Comparison of ENCODE assay signal across 12 cellular contexts in the genomic region with DNA sequence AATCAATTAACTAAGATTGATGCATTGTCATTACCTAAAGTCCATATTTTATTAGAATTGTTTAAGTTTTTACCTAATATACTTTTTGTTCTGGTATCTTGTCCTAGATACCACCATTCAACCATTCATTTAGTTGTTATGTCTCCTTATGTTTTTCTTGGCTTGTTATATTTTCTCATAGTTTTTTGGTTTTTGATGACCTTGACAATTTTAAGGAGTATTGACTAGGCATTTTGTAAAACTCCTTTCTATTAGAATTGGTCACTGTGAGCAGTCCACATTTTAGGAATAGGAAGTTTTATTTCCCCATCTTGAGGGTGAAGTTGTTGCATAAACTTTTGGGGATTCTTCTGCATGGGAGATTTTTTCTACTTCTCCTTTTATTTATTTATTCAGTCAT.
DNase-seq lines count a peak whose midpoint lies in the region; ATAC-seq, FAIRE-seq and TF ChIP-seq lines count a peak whose summit lies in the region.
"Had no signal": no experiment of that assay in that cellular context is flagged by ENCODE, and none has a peak within 500 bp of the region (broad histone marks: within the 10 kb centered on the region; RNA-seq: fewer than 3 reads in every experiment).

No MANE protein-coding gene starts in this region.

- H3K4me2 ChIP-seq in IMR-90 (ENCODE audit: low read depth, low read length) (no peak overlapping the region), endothelial cell of umbilical vein (ENCODE audit: insufficient read depth, low read length) (peak overlapping the region; percentile 22), smooth muscle cell (peak overlapping the region; percentile 1)

- H3K14ac ChIP-seq in IMR-90 (replicated peaks; ENCODE audit: low read depth, low read length): no peak overlapping the region

- no peak overlapping the region for H3K23ac ChIP-seq in IMR-90 (ENCODE audit: low read depth, low read length)

- no peak overlapping the region for H4K5ac ChIP-seq in IMR-90 (ENCODE audit: low read depth, low read length)

- CTCF ChIA-PET in IMR-90 (lab: Yijun Ruan, JAX) (interaction anchor here (0.6 kb wide), 1 partner anchor 96 kb away, joined by 4 read pairs; no protein-coding TSS in a partner anchor), endothelial cell of umbilical vein (lab: Charles Lee) (interaction anchor here (0.5 to 2.2 kb wide), 13 partner anchors 9 to 330 kb away, joined by 3 to 6 read pairs (median 3); no protein-coding TSS in a partner anchor)

- H3K4me1 ChIP-seq in ACC112 (ENCODE audit: control insufficient read depth, insufficient read depth, low read length, unreplicated experiment) (peaks cover 54% of the 10 kb centered on the region), IMR-90 (ENCODE audit: control insufficient read depth, insufficient read depth, low read length) (peaks cover 5% of the 10 kb centered on the region), endothelial cell of umbilical vein (ENCODE audit: control insufficient read depth, extremely low read depth, insufficient read depth, low read length) (peaks cover 43% of the 10 kb centered on the region), smooth muscle cell (ENCODE audit: low read depth) (peaks cover 14% of the 10 kb centered on the region)

- H3K36me3 ChIP-seq in ACC112 (ENCODE audit: insufficient read depth, low read length) (no peaks in the 10 kb centered on the region), IMR-90 (ENCODE audit: control insufficient read depth, insufficient read depth, low read length) (no peaks in the 10 kb centered on the region), endothelial cell of umbilical vein (ENCODE audit: control insufficient read depth in 2 of 2, extremely low read depth in 1 of 2, insufficient read depth in 2 of 2, low read length in 2 of 2) (no peaks in the 10 kb centered on the region), smooth muscle cell (ENCODE audit: low read depth) (no peaks in the 10 kb centered on the region)
- H3K36me3 ChIP-seq: BLaER1 treated with 17β-estradiol and CSF1 and Interleukin-3, amounts not matched to agents 10 nM and 100 nM had no signal

- H3K9me3 ChIP-seq in IMR-90 (ENCODE audit: control insufficient read depth, insufficient read depth, low read length) (no peaks in the 10 kb centered on the region), endothelial cell of umbilical vein (replicated peaks; ENCODE audit: control insufficient read depth, insufficient read depth, low read length) (no peaks in the 10 kb centered on the region), smooth muscle cell (replicated peaks; ENCODE audit: low read depth) (no peaks in the 10 kb centered on the region)
- H3K9me3 ChIP-seq: BLaER1 treated with 17β-estradiol and CSF1 and Interleukin-3, amounts not matched to agents 10 nM and 100 nM had no signal

- no peak overlapping the region for H3K4me3 ChIP-seq in ACC112 (ENCODE audit: low read depth, low read length)
- H3K4me3 ChIP-seq in IMR-90 (ENCODE audit: insufficient read depth, low read depth, low read length): no peak overlapping the region
- H3K4me3 ChIP-seq in endothelial cell of umbilical vein (replicated peaks in 1 of 3; ENCODE audit: insufficient read depth in 1 of 3, low read depth in 1 of 3, low read length in 3 of 3): no peak overlapping the region
- no peak overlapping the region for H3K4me3 ChIP-seq in smooth muscle cell
- H3K4me3 ChIP-seq: BLaER1 treated with 17β-estradiol and CSF1 and Interleukin-3, amounts not matched to agents 10 nM and 100 nM had no signal

- H4K8ac ChIP-seq in IMR-90 (ENCODE audit: low read depth in 2 of 2, low read length in 2 of 2): no peak overlapping the region

- no peak overlapping the region for H3K56ac ChIP-seq in IMR-90 (ENCODE audit: extremely low read depth, insufficient read depth, low read length)

- no peak overlapping the region for H4K91ac ChIP-seq in IMR-90 (ENCODE audit: insufficient read depth, low read depth, low read length)

- DNase-seq in IMR-90 (no peak), endothelial cell of umbilical vein (ENCODE audit: low read depth, low spot score) (no peak), smooth muscle cell (lab: John Stamatoyannopoulos, UW; ENCODE audit: unreplicated experiment) (no peak), amygdala (lab: John Stamatoyannopoulos, UW) (no peak), NCI-H446 treated with DMSO at 0.1 percent for 48 hours (lab: John Stamatoyannopoulos, UW) (no peak)
- DNase-seq: Calu3; CD4-positive, alpha-beta T cell; DMS 273 treated with DMSO at 0.1 percent for 48 hours; HCEC 1CT had no signal

- in situ Hi-C loops in IMR-90 (cut with MboI; ENCODE audit: low sequenced_read_pairs): no loop called here

- no peaks in the 10 kb centered on the region for H4K20me1 ChIP-seq in IMR-90 (ENCODE audit: insufficient read depth, low read length)
- H4K20me1 ChIP-seq in endothelial cell of umbilical vein (replicated peaks; ENCODE audit: control insufficient read depth, extremely low read depth, insufficient read depth, low read length): no peaks in the 10 kb centered on the region
- H4K20me1 ChIP-seq in smooth muscle cell (ENCODE audit: low read depth): no peaks in the 10 kb centered on the region
- H4K20me1 ChIP-seq: BLaER1 treated with 17β-estradiol and CSF1 and Interleukin-3, amounts not matched to agents 10 nM and 100 nM had no signal

- no peak for FAIRE-seq in endothelial cell of umbilical vein (lab: Jason Lieb, UNC)

- H2BK5ac ChIP-seq in IMR-90 (ENCODE audit: low read depth, low read length, poor library complexity, severe bottlenecking): no peak overlapping the region

- H3K79me1 ChIP-seq in IMR-90 (ENCODE audit: low read depth in 1 of 2, low read length in 2 of 2): no peaks in the 10 kb centered on the region

- TF ChIP-seq CTCF in IMR-90 (conservative IDR thresholded peaks at IDR 0.05; ENCODE audit: low read depth, low read length) (no peak), endothelial cell of umbilical vein (IDR thresholded peaks at IDR 0.05; ENCODE audit: extremely low read depth in 1 of 2, insufficient read depth in 1 of 2, low read depth in 1 of 2, low read length in 2 of 2) (no peak), smooth muscle cell (IDR thresholded peaks at IDR 0.05; ENCODE audit: borderline replicate concordance, insufficient read depth, poor library complexity, severe bottlenecking) (no peak)

- H3K9me1 ChIP-seq in IMR-90 (ENCODE audit: insufficient read depth, low read length): no peaks in the 10 kb centered on the region; the same call in 1 of the 2 replicates
- H3K9me1 ChIP-seq in endothelial cell of umbilical vein (replicated peaks; ENCODE audit: control insufficient read depth, extremely low read depth, insufficient read depth, low read length): no peaks in the 10 kb centered on the region

- H3K27ac ChIP-seq in ACC112 (ENCODE audit: low read depth, low read length) (peak overlapping the region; percentile 71), IMR-90 (ENCODE audit: insufficient read depth, low read length) (no peak overlapping the region), endothelial cell of umbilical vein (ENCODE audit: insufficient read depth, low read depth, low read length) (no peak overlapping the region), smooth muscle cell (ENCODE audit: low read depth) (peak overlapping the region; percentile 92)

- dilution Hi-C loops in IMR-90 (cut with HindIII; ENCODE audit: low sequenced_read_pairs, unreplicated experiment) (no loop called here), endothelial cell of umbilical vein (cut with MboI; ENCODE audit: extremely low pct_ligation_motif_present, low sequenced_read_pairs) (no loop called here)

- H3F3A ChIP-seq in smooth muscle cell (ENCODE audit: low read depth): peaks cover 15% of the 10 kb centered on the region

- no peak overlapping the region for H2AK9ac ChIP-seq in IMR-90 (replicated peaks; ENCODE audit: low read depth, low read length, poor library complexity)

- H3K27me3 ChIP-seq in ACC112 (ENCODE audit: insufficient read depth, low read length): no peaks in the 10 kb centered on the region
- H3K27me3 ChIP-seq in IMR-90 (ENCODE audit: control insufficient read depth, insufficient read depth, low read length): no peaks in the 10 kb centered on the region
- no peaks in the 10 kb centered on the region for H3K27me3 ChIP-seq in endothelial cell of umbilical vein (ENCODE audit: control insufficient read depth in 2 of 2, insufficient read depth in 2 of 2, low read length in 2 of 2)
- no peaks in the 10 kb centered on the region for H3K27me3 ChIP-seq in smooth muscle cell (ENCODE audit: low read depth)
- H3K27me3 ChIP-seq: BLaER1 treated with 17β-estradiol and CSF1 and Interleukin-3, amounts not matched to agents 10 nM and 100 nM had no signal

- no peak overlapping the region for H2BK20ac ChIP-seq in IMR-90 (ENCODE audit: low read depth, low read length)

- H3K18ac ChIP-seq in IMR-90 (ENCODE audit: low read depth, low read length): no peak overlapping the region

- TF ChIP-seq RAD21 in IMR-90 (IDR thresholded peaks at IDR 0.05; ENCODE audit: low read length): no peak

- H3K79me2 ChIP-seq in ACC112 (ENCODE audit: control insufficient read depth, insufficient read depth, low read length, unreplicated experiment): no peaks in the 10 kb centered on the region
- H3K79me2 ChIP-seq in endothelial cell of umbilical vein (ENCODE audit: control insufficient read depth, insufficient read depth, low read length): no peaks in the 10 kb centered on the region
- no peaks in the 10 kb centered on the region for H3K79me2 ChIP-seq in smooth muscle cell (ENCODE audit: low read depth)

- ATAC-seq in IMR-90 (ENCODE audit: low read depth) (no peak), GM19395 (IDR thresholded peaks at IDR 0.05; ENCODE audit: unreplicated experiment) (no peak)

- POLR2A ChIA-PET in IMR-90 (lab: Charles Lee; ENCODE audit: unreplicated experiment) (no interaction called here), endothelial cell of umbilical vein (lab: Charles Lee) (interaction anchor here (0.7 kb wide), 1 partner anchor 13 kb away, joined by 4 read pairs; no protein-coding TSS in a partner anchor)

- no peak overlapping the region for H3K9ac ChIP-seq in IMR-90 (ENCODE audit: low read depth, low read length)
- H3K9ac ChIP-seq in endothelial cell of umbilical vein (replicated peaks; ENCODE audit: extremely low read depth, insufficient read depth, low read length): no peak overlapping the region
- H3K9ac ChIP-seq in smooth muscle cell (ENCODE audit: low read depth): no peak overlapping the region

- no peak overlapping the region for H3K4ac ChIP-seq in IMR-90 (ENCODE audit: low read depth, low read length)

- intact Hi-C loops in IMR-90 (cut with micrococcal nuclease): no loop called here
- intact Hi-C loops in endothelial cell of umbilical vein (cut with micrococcal nuclease): loop anchor here (10.0 kb wide), 1 partner anchor 271 kb away; no protein-coding TSS in a partner anchor

- no peak overlapping the region for H2AFZ ChIP-seq in ACC112 (ENCODE audit: low read length, unreplicated experiment)
- H2AFZ ChIP-seq in IMR-90 (replicated peaks; ENCODE audit: low read length, poor library complexity): no peak overlapping the region
- no peak overlapping the region for H2AFZ ChIP-seq in endothelial cell of umbilical vein (ENCODE audit: low read depth, low read length)
- H2AFZ ChIP-seq in smooth muscle cell (ENCODE audit: low read depth): no peak overlapping the region

- BruUV-seq in IMR-90 (replicated peaks; lab: Mats Ljungman, UMichigan) (no TSS peak), endothelial cell of umbilical vein (replicated peaks; lab: Mats Ljungman, UMichigan) (no TSS peak)

- H2AK5ac ChIP-seq in IMR-90 (ENCODE audit: low read depth, low read length): no peak overlapping the region

- TF ChIP-seq POLR2A in IMR-90 (IDR thresholded peaks at IDR 0.05; ENCODE audit: low read depth, low read length): no peak
- TF ChIP-seq POLR2A in endothelial cell of umbilical vein (IDR thresholded peaks at IDR 0.05; ENCODE audit: low read depth, low read length): no peak

- no peak overlapping the region for H2BK15ac ChIP-seq in IMR-90 (ENCODE audit: low read depth, low read length)

- H2BK120ac ChIP-seq in IMR-90 (ENCODE audit: low read depth, low read length): no peak overlapping the region

Comparison
In these comparisons a context has a peak if more than half of its experiments do, and no peak if none do; other contexts are left out.
1. H3K27ac ChIP-seq: peak in ACC112 (single experiment) and smooth muscle cell (single experiment); none in IMR-90 (single experiment) and endothelial cell of umbilical vein (single experiment).